In genomic region chr18:90396-91193, GRCh38 we compare ENCODE assay signal across 3 cellular contexts. TPM values are rescaled to one million over a fixed set of nuclear protein-coding genes. Genes with fewer than 3 reads are reported as not detected.
"Had no signal": no experiment of that assay in that cellular context is flagged by ENCODE, and none has a peak within 500 bp of the region (broad histone marks: within the 10 kb centered on the region; RNA-seq: fewer than 3 reads in every experiment).

No MANE protein-coding gene starts in this region.

RNA-seq across cellular contexts. Expression of gene TUBB8B, which starts 41.2 kb away (rescaled TPM):
- total RNA-seq: HT1080, IMR-90, K562 had no signal
- polyA plus RNA-seq: IMR-90 had no signal
